In the genomic region with DNA sequence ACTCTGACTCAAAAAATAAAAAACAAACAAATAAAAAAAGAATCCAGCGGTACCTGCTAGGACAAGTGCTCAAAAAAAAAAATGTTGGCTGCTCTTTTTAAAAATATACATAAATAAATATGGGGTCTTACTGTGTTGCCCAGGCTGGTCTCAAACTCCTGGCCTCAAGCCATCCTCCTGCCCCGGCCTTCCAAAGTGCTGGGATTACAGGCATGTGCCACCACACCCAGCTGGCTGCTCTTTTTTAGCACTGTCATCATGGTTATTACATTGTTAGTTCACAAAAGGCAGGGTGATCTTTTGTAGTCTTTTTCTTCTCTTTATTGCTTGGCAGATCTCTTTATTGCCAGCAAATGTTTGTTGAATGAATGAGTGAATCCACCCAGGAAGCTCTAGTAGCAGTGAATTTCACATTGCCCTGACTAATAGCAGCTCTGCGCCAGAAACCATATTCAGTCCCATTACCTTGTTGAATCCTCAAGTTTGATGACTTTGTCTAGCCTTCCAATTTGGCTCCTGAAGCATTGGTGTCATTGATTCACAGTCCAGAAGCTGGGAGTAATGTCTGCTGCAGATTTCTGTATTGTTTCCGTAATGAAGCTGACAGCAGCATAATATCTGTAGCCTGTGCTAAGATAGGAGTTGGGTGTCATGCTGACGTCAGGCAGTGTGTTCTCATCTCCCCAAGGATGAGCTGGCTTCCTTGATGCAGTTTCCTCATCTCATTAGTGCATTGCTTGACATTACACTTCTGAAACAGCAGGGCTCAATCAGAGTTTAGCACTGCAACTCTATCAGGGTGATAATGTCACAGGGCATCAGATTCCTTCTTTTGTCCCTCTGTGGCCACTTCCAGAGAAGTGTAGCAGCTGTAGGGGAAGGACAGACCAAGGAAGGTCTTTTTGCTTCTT, we compare ENCODE assay signal across 12 cellular contexts.
DNase-seq lines count a peak whose midpoint lies in the region; ATAC-seq and TF ChIP-seq lines count a peak whose summit lies in the region.
"Had no signal": no experiment of that assay in that cellular context is flagged by ENCODE, and none has a peak within 500 bp of the region (broad histone marks: within the 10 kb centered on the region; RNA-seq: fewer than 3 reads in every experiment).

No MANE protein-coding gene starts in this region.

- H3K36me3 Mint-ChIP-seq in Calu3 (ENCODE audit: insufficient read depth, unreplicated experiment): peaks cover 10% of the 10 kb centered on the region
- H3K36me3 Mint-ChIP-seq: memory B cell had no signal

- POLR2A ChIA-PET in RWPE1 (lab: Yijun Ruan, JAX; ENCODE audit: low non-redundant PET) (no interaction called here), OCI-LY7 (lab: Charles Lee) (interaction anchor here (0.7 kb wide), 1 partner anchor 14 kb away, joined by 3 read pairs; no protein-coding TSS in a partner anchor), SK-N-SH (lab: Yijun Ruan, JAX) (no interaction called here)

- no peaks in the 10 kb centered on the region for H3K4me1 Mint-ChIP-seq in Calu3 (ENCODE audit: low read depth, unreplicated experiment)

- peaks cover 0 to 13% (median 0%) of the 10 kb centered on the region in 3 donors for H3K4me1 ChIP-seq in gastroesophageal sphincter
- no peaks in the 10 kb centered on the region for H3K4me1 ChIP-seq in OCI-LY7 (ENCODE audit: insufficient read depth, low read length, poor library complexity, severe bottlenecking)
- peaks cover 0 to 5% of the 10 kb centered on the region in 2 experiments; a peak in 1 of 4 replicates for H3K4me1 ChIP-seq in SK-N-SH (ENCODE audit: control insufficient read depth in 1 of 2, insufficient read depth in 2 of 2, low read depth in 1 of 2, low read length in 1 of 2)

- H3K9me3 ChIP-seq in gastroesophageal sphincter (no peaks in the 10 kb centered on the region), OCI-LY7 (ENCODE audit: low read length) (no peaks in the 10 kb centered on the region), SK-N-SH (no peaks in the 10 kb centered on the region)
- H3K9me3 ChIP-seq: SJSA1, uterus had no signal

- DNase-seq in GOT3 (lab: John Stamatoyannopoulos, UW): peak; percentile 44
- DNase-seq in RWPE1 (ENCODE audit: low spot score): peak; percentile 59
- peak; percentile 83 for DNase-seq in skeletal muscle cell (ENCODE audit: low read depth)
- no peak for DNase-seq in NCI-H1092 treated with DMSO at 0.1 percent for 48 hours (lab: John Stamatoyannopoulos, UW)
- no peak for DNase-seq in OCI-LY7 (ENCODE audit: low spot score)
- DNase-seq in SK-N-SH: no peak
- no peak for DNase-seq in Calu3
- DNase-seq: stimulated activated CD4-positive, alpha-beta T cell treated with anti-CD3 and anti-CD28 coated beads, Interleukin-2, amount 100 ng/mL, for 24 hours; uterus had no signal

- H3K9me2 ChIP-seq in OCI-LY7 (ENCODE audit: insufficient read depth, low read length) (no peaks in the 10 kb centered on the region), SK-N-SH (no peaks in the 10 kb centered on the region)

- no peaks in the 10 kb centered on the region for H3K79me2 ChIP-seq in OCI-LY7 (ENCODE audit: insufficient read depth, low read depth, low read length)
- H3K79me2 ChIP-seq in SK-N-SH (ENCODE audit: insufficient read depth): no peaks in the 10 kb centered on the region

- no peaks in the 10 kb centered on the region for H4K20me1 ChIP-seq in OCI-LY7 (ENCODE audit: insufficient read depth, low read length)
- H4K20me1 ChIP-seq in SK-N-SH (ENCODE audit: insufficient read depth): no peaks in the 10 kb centered on the region

- CTCF ChIA-PET in RWPE1 (lab: Yijun Ruan, JAX) (interaction anchor here (0.5 to 0.7 kb wide), 2 partner anchors 433 to 742 kb away, joined by 3 read pairs; no protein-coding TSS in a partner anchor), OCI-LY7 (lab: Charles Lee; ENCODE audit: unreplicated experiment) (no interaction called here), SK-N-SH (lab: Yijun Ruan, JAX) (interaction anchor here (0.9 kb wide), 1 partner anchor 246 kb away, joined by 3 read pairs; no protein-coding TSS in a partner anchor), Calu3 (lab: Charles Lee) (no interaction called here)

- BruUV-seq in OCI-LY7 (replicated peaks; lab: Mats Ljungman, UMichigan): no TSS peak
- no TSS peak for BruUV-seq in Calu3 (replicated peaks; lab: Mats Ljungman, UMichigan)

- H2AFZ ChIP-seq in OCI-LY7 (ENCODE audit: low read length) (no peak overlapping the region), SK-N-SH (ENCODE audit: low read depth) (no peak overlapping the region)

- WGBS in gastroesophageal sphincter (ENCODE audit: low coverage in 1 of 2), 2 donors: 53 to 59% methylated on average over 4 to 5 of the region's 5 CpGs
- WGBS in SK-N-SH (ENCODE audit: low lambda C conversion rate): 61% methylated on average over 5 of the region's 5 CpGs

- no peak for TF ChIP-seq EP300 in gastroesophageal sphincter (IDR thresholded peaks at IDR 0.05)
- TF ChIP-seq EP300 in SK-N-SH (IDR thresholded peaks at IDR 0.05; ENCODE audit: borderline replicate concordance in 1 of 2, low read depth in 1 of 2, low read length in 1 of 2): no peak

- no peak overlapping the region for H3K27ac ChIP-seq in RWPE1
- H3K27ac ChIP-seq in gastroesophageal sphincter: no peak overlapping the region
- H3K27ac ChIP-seq in OCI-LY7 (ENCODE audit: low read depth, low read length, poor library complexity, severe bottlenecking): no peak overlapping the region
- no peak overlapping the region for H3K27ac ChIP-seq in SK-N-SH (ENCODE audit: low read depth in 2 of 2, low read length in 1 of 2)
- H3K27ac ChIP-seq: SJSA1, uterus had no signal

- H3K9ac ChIP-seq in SK-N-SH: no peak overlapping the region

- H3K4me2 ChIP-seq in OCI-LY7 (ENCODE audit: low read length): no peak overlapping the region
- no peak overlapping the region for H3K4me2 ChIP-seq in SK-N-SH

- no peak for TF ChIP-seq RAD21 in SK-N-SH (IDR thresholded peaks at IDR 0.05; ENCODE audit: low read length)

- no peak for TF ChIP-seq POLR2A in gastroesophageal sphincter (IDR thresholded peaks at IDR 0.05)

- no peaks in the 10 kb centered on the region for H3F3A ChIP-seq in SK-N-SH (replicated peaks; ENCODE audit: insufficient read depth)

- peak; percentile 67 for ATAC-seq in gastroesophageal sphincter

- no peak overlapping the region for H3K4me3 Mint-ChIP-seq in Calu3 (ENCODE audit: low read depth, unreplicated experiment)
- H3K4me3 Mint-ChIP-seq: memory B cell had no signal

- TF ChIP-seq CTCF in RWPE1 (conservative IDR thresholded peaks at IDR 0.05; ENCODE audit: low read depth) (no peak), gastroesophageal sphincter (IDR thresholded peaks at IDR 0.05) (no peak), OCI-LY7 (conservative IDR thresholded peaks at IDR 0.05; ENCODE audit: low read length) (no peak), SK-N-SH (IDR thresholded peaks at IDR 0.05) (no peak), Calu3 (IDR thresholded peaks at IDR 0.05; ENCODE audit: unreplicated experiment) (no peak)

- intact Hi-C loops in OCI-LY7 (cut with micrococcal nuclease; ENCODE audit: unreplicated experiment): no loop called here
- intact Hi-C loops in Calu3 (cut with micrococcal nuclease; ENCODE audit: unreplicated experiment): no loop called here

- peaks cover 21% of the 10 kb centered on the region for H3K27me3 Mint-ChIP-seq in Calu3 (ENCODE audit: unreplicated experiment)
- H3K27me3 Mint-ChIP-seq: memory B cell had no signal

- H3K4me3 ChIP-seq in gastroesophageal sphincter (no peak overlapping the region), skeletal muscle cell (ENCODE audit: low read depth, low read length) (no peak overlapping the region), OCI-LY7 (ENCODE audit: low read depth, low read length, poor library complexity, severe bottlenecking) (no peak overlapping the region), SK-N-SH (ENCODE audit: low read depth in 2 of 2, low read length in 1 of 2) (no peak overlapping the region)
- H3K4me3 ChIP-seq: SJSA1, uterus had no signal

- no peak overlapping the region for H3K27ac Mint-ChIP-seq in Calu3 (ENCODE audit: unreplicated experiment)
- H3K27ac Mint-ChIP-seq: memory B cell had no signal

- H3K36me3 ChIP-seq in gastroesophageal sphincter (no peaks in the 10 kb centered on the region), OCI-LY7 (ENCODE audit: insufficient read depth, low read length) (no peaks in the 10 kb centered on the region), SK-N-SH (replicated peaks in 1 of 2; ENCODE audit: control insufficient read depth in 1 of 2, insufficient read depth in 2 of 2, low read length in 1 of 2) (no peaks in the 10 kb centered on the region)
- H3K36me3 ChIP-seq: SJSA1, uterus had no signal

- no peaks in the 10 kb centered on the region for H3K9me3 Mint-ChIP-seq in Calu3 (ENCODE audit: low read depth, unreplicated experiment)
- H3K9me3 Mint-ChIP-seq: memory B cell had no signal

- peaks cover 78% of the 10 kb centered on the region for H3K27me3 ChIP-seq in gastroesophageal sphincter
- peaks cover 6% of the 10 kb centered on the region; the same call in 1 of the 2 replicates for H3K27me3 ChIP-seq in SK-N-SH (ENCODE audit: insufficient read depth)
- H3K27me3 ChIP-seq: SJSA1, uterus had no signal

TF ChIP-seq in SK-N-SH, 30 proteins besides CTCF, POLR2A, EP300 and RAD21 (continues in another document):
- TF ChIP-seq JUND (IDR thresholded peaks at IDR 0.05) (no peak), MEF2A (IDR thresholded peaks at IDR 0.05; ENCODE audit: borderline replicate concordance, low read depth) (no peak), POLR2AphosphoS5 (IDR thresholded peaks at IDR 0.05; ENCODE audit: low read depth, low read length) (no peak), FOSL2 (IDR thresholded peaks at IDR 0.05; ENCODE audit: borderline replicate concordance, low read depth) (no peak), RCOR1 (IDR thresholded peaks at IDR 0.05; ENCODE audit: low read length) (no peak), FOXM1 (IDR thresholded peaks at IDR 0.05; ENCODE audit: low read depth) (no peak), CHD2 (IDR thresholded peaks at IDR 0.05; ENCODE audit: low read length, partially characterized antibody) (no peak), YY1 (IDR thresholded peaks at IDR 0.05; ENCODE audit: low read depth) (no peak), RXRA (IDR thresholded peaks at IDR 0.05; ENCODE audit: borderline replicate concordance, low read depth) (no peak), NRF1 (IDR thresholded peaks at IDR 0.05; ENCODE audit: low read depth, low read length) (no peak), SIN3A (IDR thresholded peaks at IDR 0.05; ENCODE audit: borderline replicate concordance, low read depth, low read length) (no peak)
- TF ChIP-seq, protein P1, sequence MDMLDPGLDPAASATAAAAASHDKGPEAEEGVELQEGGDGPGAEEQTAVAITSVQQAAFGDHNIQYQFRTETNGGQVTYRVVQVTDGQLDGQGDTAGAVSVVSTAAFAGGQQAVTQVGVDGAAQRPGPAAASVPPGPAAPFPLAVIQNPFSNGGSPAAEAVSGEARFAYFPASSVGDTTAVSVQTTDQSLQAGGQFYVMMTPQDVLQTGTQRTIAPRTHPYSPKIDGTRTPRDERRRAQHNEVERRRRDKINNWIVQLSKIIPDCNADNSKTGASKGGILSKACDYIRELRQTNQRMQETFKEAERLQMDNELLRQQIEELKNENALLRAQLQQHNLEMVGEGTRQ (IDR thresholded peaks at IDR 0.05; ENCODE audit: borderline replicate concordance, low read depth, low read length): no peak

Comparison
In these comparisons a context has a peak if more than half of its experiments do, and no peak if none do; other contexts are left out.
1. DNase-seq: peak in GOT3 (single experiment), RWPE1 (single experiment) and skeletal muscle cell (single experiment); none in NCI-H1092 treated with DMSO at 0.1 percent for 48 hours (single experiment), OCI-LY7 (single experiment), SK-N-SH (single experiment) and Calu3 (single experiment).
2. CTCF ChIA-PET loops: an anchor here in RWPE1 (0.5 to 0.7 kb wide) and SK-N-SH (0.9 kb wide); none called in OCI-LY7 and Calu3.